In genomic region chr5:91142819-91143218, GRCh38 we compare ENCODE assay signal across 16 cellular contexts.
A peak's percentile ranks its signal among the peaks of the same experiment; 100 is the strongest.
DNase-seq lines count a peak whose midpoint lies in the region; ATAC-seq and TF ChIP-seq lines count a peak whose summit lies in the region.
"Had no signal": no experiment of that assay in that cellular context is flagged by ENCODE, and none has a peak within 500 bp of the region (broad histone marks: within the 10 kb centered on the region; RNA-seq: fewer than 3 reads in every experiment).

No MANE protein-coding gene starts in this region.

- no TSS peak for BruUV-seq in IMR-90 (replicated peaks; lab: Mats Ljungman, UMichigan)

- H3K4me2 ChIP-seq in IMR-90 (ENCODE audit: low read depth, low read length) = no peak overlapping the region
- H3K4me2 ChIP-seq: GM23338 had no signal

- no peak overlapping the region for H2BK20ac ChIP-seq in IMR-90 (ENCODE audit: low read depth, low read length)

- H3K14ac ChIP-seq in IMR-90 (replicated peaks; ENCODE audit: low read depth, low read length) = 0 out of 2 replicates have a peak overlapping the region, but pooled peaks have one; percentile 21

- H2BK5ac ChIP-seq in IMR-90 (ENCODE audit: low read depth, low read length, poor library complexity, severe bottlenecking) = no peak overlapping the region

- no peak overlapping the region for H4K5ac ChIP-seq in IMR-90 (ENCODE audit: low read depth, low read length)

- CTCF ChIA-PET in IMR-90 (lab: Yijun Ruan, JAX) = interaction anchor here (1.1 kb wide), 1 partner anchor 32 kb away, joined by 3 read pairs; no protein-coding TSS in a partner anchor

- H3K27me3 ChIP-seq in IMR-90 (ENCODE audit: control insufficient read depth, insufficient read depth, low read length) (no peaks in the 10 kb centered on the region), neutrophil (no peaks in the 10 kb centered on the region), uterus (no peaks in the 10 kb centered on the region)

- intact Hi-C loops in IMR-90 (cut with micrococcal nuclease) = no loop called here
- intact Hi-C loops in uterus (cut with DNase I; ENCODE audit: low total_unique reads) = no loop called here

- no peaks in the 10 kb centered on the region for H4K20me1 ChIP-seq in IMR-90 (ENCODE audit: insufficient read depth, low read length)

- no peak for DNase-seq in IMR-90
- no peak for DNase-seq in uterus
- DNase-seq in HT-29 (ENCODE audit: low spot score) = no peak
- DNase-seq in chondrocyte (ENCODE audit: low spot score) = no peak
- DNase-seq: CD4-positive, alpha-beta T cell; DMS79; KG1; NCI-H1092; NCI-H2227 treated with DMSO at 0.1 percent for 48 hours; NCI-H524 had no signal

- no peak for TF ChIP-seq CTCF in IMR-90 (conservative IDR thresholded peaks at IDR 0.05; ENCODE audit: low read depth, low read length)
- no peak for TF ChIP-seq CTCF in brain (conservative IDR thresholded peaks at IDR 0.05)
- no peak for TF ChIP-seq CTCF in neutrophil (IDR thresholded peaks at IDR 0.05)
- TF ChIP-seq CTCF in uterus (IDR thresholded peaks at IDR 0.05) = no peak
- TF ChIP-seq CTCF in chondrocyte (IDR thresholded peaks at IDR 0.05) = no peak

- H2AK5ac ChIP-seq in IMR-90 (ENCODE audit: low read depth, low read length) = no peak overlapping the region

- H3K27ac Mint-ChIP-seq in brain (peak overlapping the region in 3 of 5 experiments; percentile 17 to 76 (median 23)), chondrocyte (ENCODE audit: unreplicated experiment) (no peak overlapping the region)
- H3K27ac Mint-ChIP-seq: CD4-positive, alpha-beta T cell; GM23338 had no signal

- TF ChIP-seq POLR2A in IMR-90 (IDR thresholded peaks at IDR 0.05; ENCODE audit: low read depth, low read length) (no peak), uterus (IDR thresholded peaks at IDR 0.05) (no peak)

- H2BK120ac ChIP-seq in IMR-90 (ENCODE audit: low read depth, low read length) = no peak overlapping the region

- H3K18ac ChIP-seq in IMR-90 (ENCODE audit: low read depth, low read length) = no peak overlapping the region

- no peak overlapping the region for H3K56ac ChIP-seq in IMR-90 (ENCODE audit: extremely low read depth, insufficient read depth, low read length)

- H3K4me1 ChIP-seq in IMR-90 (ENCODE audit: control insufficient read depth, insufficient read depth, low read length) (peaks cover 8% of the 10 kb centered on the region), neutrophil (ENCODE audit: control insufficient read depth in 1 of 2, insufficient read depth in 1 of 2, low read depth in 1 of 2, low read length in 1 of 2) (peaks cover 45 to 51% of the 10 kb centered on the region in 2 experiments), uterus (peaks cover 0 to 5% of the 10 kb centered on the region in 2 donors)

- no peaks in the 10 kb centered on the region for H3K79me1 ChIP-seq in IMR-90 (ENCODE audit: low read depth in 1 of 2, low read length in 2 of 2)

- WGBS in IMR-90 (ENCODE audit: extremely low coverage in 2 of 2, insufficient read length in 1 of 2), 2 experiments = 96% methylated on average over 7 of the region's 8 CpGs; no CpG with 5 or more reads in 1 of the 2 experiments

- no peak overlapping the region for H4K8ac ChIP-seq in IMR-90 (ENCODE audit: low read depth in 2 of 2, low read length in 2 of 2)

- H3K4me3 ChIP-seq in IMR-90 (ENCODE audit: insufficient read depth, low read depth, low read length) (no peak overlapping the region), neutrophil (ENCODE audit: low read depth in 1 of 2, low read length in 1 of 2) (no peak overlapping the region), uterus (no peak overlapping the region)
- H3K4me3 ChIP-seq: GM23338 had no signal

- H3K27me3 Mint-ChIP-seq in brain = no peaks in the 10 kb centered on the region
- no peaks in the 10 kb centered on the region for H3K27me3 Mint-ChIP-seq in chondrocyte (ENCODE audit: low read depth)
- H3K27me3 Mint-ChIP-seq: CD4-positive, alpha-beta T cell had no signal

- POLR2A ChIA-PET in IMR-90 (lab: Charles Lee; ENCODE audit: unreplicated experiment) = no interaction called here

- H3K36me3 Mint-ChIP-seq in brain (peaks cover 6% of the 10 kb centered on the region), chondrocyte (ENCODE audit: low read depth) (no peaks in the 10 kb centered on the region)

- H3K27ac ChIP-seq in IMR-90 (ENCODE audit: insufficient read depth, low read length) (no peak overlapping the region), neutrophil (peak overlapping the region; percentile 65), uterus (peak overlapping the region; percentile 67 to 77)

- ATAC-seq in IMR-90 (ENCODE audit: low read depth) (no peak), HG03039 (IDR thresholded peaks at IDR 0.05; ENCODE audit: unreplicated experiment) (no peak)
- ATAC-seq: GM23338, HCT116, Panc1 had no signal

- H2BK15ac ChIP-seq in IMR-90 (ENCODE audit: low read depth, low read length) = no peak overlapping the region

- dilution Hi-C loops in IMR-90 (cut with HindIII; ENCODE audit: low sequenced_read_pairs, unreplicated experiment) = no loop called here

- H2AFZ ChIP-seq in IMR-90 (replicated peaks; ENCODE audit: low read length, poor library complexity) = no peak overlapping the region
- H2AFZ ChIP-seq: GM23338 had no signal

- TF ChIP-seq RAD21 in IMR-90 (IDR thresholded peaks at IDR 0.05; ENCODE audit: low read length) = no peak

- H3K9ac ChIP-seq in IMR-90 (ENCODE audit: low read depth, low read length) = no peak overlapping the region

- H4K91ac ChIP-seq in IMR-90 (ENCODE audit: insufficient read depth, low read depth, low read length) = no peak overlapping the region

- H3K4me1 Mint-ChIP-seq in brain = peaks cover 35% of the 10 kb centered on the region
- H3K4me1 Mint-ChIP-seq in chondrocyte (ENCODE audit: low read depth) = no peaks in the 10 kb centered on the region

- H3K9me1 ChIP-seq in IMR-90 (ENCODE audit: insufficient read depth, low read length) = no peaks in the 10 kb centered on the region

- H3K23ac ChIP-seq in IMR-90 (ENCODE audit: low read depth, low read length) = no peak overlapping the region

- H2AK9ac ChIP-seq in IMR-90 (replicated peaks; ENCODE audit: low read depth, low read length, poor library complexity) = no peak overlapping the region

- in situ Hi-C loops in IMR-90 (cut with MboI; ENCODE audit: low sequenced_read_pairs) = no loop called here

- H3K9me3 Mint-ChIP-seq in brain (peaks cover 3 to 6% (median 4%) of the 10 kb centered on the region in 5 experiments), chondrocyte (ENCODE audit: low read depth) (no peaks in the 10 kb centered on the region)
- H3K9me3 Mint-ChIP-seq: CD4-positive, alpha-beta T cell had no signal

- no peak overlapping the region for H3K4me3 Mint-ChIP-seq in brain
- no peak overlapping the region for H3K4me3 Mint-ChIP-seq in chondrocyte (ENCODE audit: unreplicated experiment)
- H3K4me3 Mint-ChIP-seq: CD4-positive, alpha-beta T cell; GM23338 had no signal

- H3K9me3 ChIP-seq in IMR-90 (ENCODE audit: control insufficient read depth, insufficient read depth, low read length) (no peaks in the 10 kb centered on the region), neutrophil (no peaks in the 10 kb centered on the region), uterus (no peaks in the 10 kb centered on the region)

- H3K36me3 ChIP-seq in IMR-90 (ENCODE audit: control insufficient read depth, insufficient read depth, low read length) = no peaks in the 10 kb centered on the region
- no peaks in the 10 kb centered on the region for H3K36me3 ChIP-seq in neutrophil
- no peaks in the 10 kb centered on the region for H3K36me3 ChIP-seq in uterus

- H3K4ac ChIP-seq in IMR-90 (ENCODE audit: low read depth, low read length) = no peak overlapping the region

TF ChIP-seq in IMR-90, 13 proteins besides CTCF, POLR2A, EP300 and RAD21:
- TF ChIP-seq RCOR1 (IDR thresholded peaks at IDR 0.05; ENCODE audit: insufficient replicate concordance, low read length) (no peak), RFX5 (IDR thresholded peaks at IDR 0.05; ENCODE audit: low read depth, low read length) (no peak), ELK1 (IDR thresholded peaks at IDR 0.05; ENCODE audit: borderline replicate concordance, low read depth, low read length) (no peak), CHD1 (IDR thresholded peaks at IDR 0.05; ENCODE audit: low read depth, low read length) (no peak)
